Comparison of ENCODE assay signal across 1 cellular context in the genomic region with DNA sequence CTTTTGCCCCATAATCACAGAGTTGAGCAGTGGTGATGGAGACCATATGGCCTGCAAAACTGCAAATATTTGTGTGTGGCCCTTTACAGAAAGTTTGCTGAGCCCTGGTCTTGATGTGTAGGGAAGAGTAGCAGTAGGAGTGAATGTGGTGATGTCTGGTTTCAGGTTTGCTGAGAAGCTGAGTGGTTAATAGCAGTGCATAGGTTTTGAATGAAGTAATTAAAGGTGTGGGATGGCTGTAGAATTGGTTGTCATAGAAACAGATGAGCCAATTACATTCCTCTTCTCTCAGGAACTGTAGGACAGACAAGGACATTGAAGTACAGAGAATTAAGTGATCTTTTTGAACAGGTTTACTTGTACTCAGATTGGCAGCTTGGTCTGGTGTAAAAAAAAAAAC.
TF ChIP-seq lines count a peak whose summit lies in the region.

No MANE protein-coding gene starts in this region.

TF ChIP-seq in WTC11, 78 proteins besides CTCF, POLR2A, EP300 and RAD21 (continued from another document):
- TF ChIP-seq, protein P1, sequence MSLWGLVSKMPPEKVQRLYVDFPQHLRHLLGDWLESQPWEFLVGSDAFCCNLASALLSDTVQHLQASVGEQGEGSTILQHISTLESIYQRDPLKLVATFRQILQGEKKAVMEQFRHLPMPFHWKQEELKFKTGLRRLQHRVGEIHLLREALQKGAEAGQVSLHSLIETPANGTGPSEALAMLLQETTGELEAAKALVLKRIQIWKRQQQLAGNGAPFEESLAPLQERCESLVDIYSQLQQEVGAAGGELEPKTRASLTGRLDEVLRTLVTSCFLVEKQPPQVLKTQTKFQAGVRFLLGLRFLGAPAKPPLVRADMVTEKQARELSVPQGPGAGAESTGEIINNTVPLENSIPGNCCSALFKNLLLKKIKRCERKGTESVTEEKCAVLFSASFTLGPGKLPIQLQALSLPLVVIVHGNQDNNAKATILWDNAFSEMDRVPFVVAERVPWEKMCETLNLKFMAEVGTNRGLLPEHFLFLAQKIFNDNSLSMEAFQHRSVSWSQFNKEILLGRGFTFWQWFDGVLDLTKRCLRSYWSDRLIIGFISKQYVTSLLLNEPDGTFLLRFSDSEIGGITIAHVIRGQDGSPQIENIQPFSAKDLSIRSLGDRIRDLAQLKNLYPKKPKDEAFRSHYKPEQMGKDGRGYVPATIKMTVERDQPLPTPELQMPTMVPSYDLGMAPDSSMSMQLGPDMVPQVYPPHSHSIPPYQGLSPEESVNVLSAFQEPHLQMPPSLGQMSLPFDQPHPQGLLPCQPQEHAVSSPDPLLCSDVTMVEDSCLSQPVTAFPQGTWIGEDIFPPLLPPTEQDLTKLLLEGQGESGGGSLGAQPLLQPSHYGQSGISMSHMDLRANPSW (CRISPR knock-in tag; conservative IDR thresholded peaks at IDR 0.05; ENCODE audit: low read depth), result no peak
- TF ChIP-seq GRHL2 (CRISPR knock-in tag; IDR thresholded peaks at IDR 0.05; ENCODE audit: insufficient replicate concordance, severe bottlenecking) (no peak), ZNF671 (CRISPR knock-in tag; IDR thresholded peaks at IDR 0.05) (no peak)
